Comparison of ENCODE assay signal across 16 cellular contexts in genomic region chr1:157597959-157598667, GRCh38. TPM values are rescaled to one million over a fixed set of nuclear protein-coding genes. Genes with fewer than 3 reads are reported as not detected.
DNase-seq lines count a peak whose midpoint lies in the region; ATAC-seq and TF ChIP-seq lines count a peak whose summit lies in the region.
"Had no signal": no experiment of that assay in that cellular context is flagged by ENCODE, and none has a peak within 500 bp of the region (broad histone marks: within the 10 kb centered on the region; RNA-seq: fewer than 3 reads in every experiment).

Gene FCRL4, minus strand, starts transcription at chr1:157598085. Its CDS starts 141 bp downstream, at chr1:157597944.

- no peaks in the 10 kb centered on the region for H3K27me3 ChIP-seq in adrenal gland
- H3K27me3 ChIP-seq: colonic mucosa had no signal

- DNase-seq in GM10248 (ENCODE audit: extremely low spot score) (peak; percentile 23), NOMO-1 treated with dmso at 0.1 percent for 144 hours (lab: John Stamatoyannopoulos, UW; ENCODE audit: unreplicated experiment) (peak; percentile 45), adrenal gland (no peak), COLO829 (ENCODE audit: low spot score) (no peak), sciatic nerve (ENCODE audit: low spot score) (no peak)
- DNase-seq in naive thymus-derived CD8-positive, alpha-beta T cell: no peak
- DNase-seq: C1 segment of cervical spinal cord, colonic mucosa, head of caudate nucleus, NCI-H510A treated with DMSO at 0.1 percent for 48 hours, T-helper 2 cell had no signal

- H3K9me3 ChIP-seq in adrenal gland (replicated peaks in 1 of 3): no peaks in the 10 kb centered on the region
- H3K9me3 ChIP-seq: colonic mucosa had no signal

- H3K4me3 ChIP-seq in adrenal gland: no peak within 1 kb of the TSS
- H3K4me3 ChIP-seq: colonic mucosa, skin epidermis had no signal

- 53 to 86% (median 59%) methylated on average over 2 of the region's 2 CpGs for WGBS in adrenal gland, 4 donors

- TF ChIP-seq CTCF in GM10248 (IDR thresholded peaks at IDR 0.05; ENCODE audit: control extremely low read depth, extremely low read depth, low read depth, missing control alignments): no peak
- no peak for TF ChIP-seq CTCF in adrenal gland (IDR thresholded peaks at IDR 0.05)

- TF ChIP-seq POLR2A in adrenal gland (IDR thresholded peaks at IDR 0.05): no peak

- no peaks in the 10 kb centered on the region for H3K9me3 Mint-ChIP-seq in naive thymus-derived CD8-positive, alpha-beta T cell
- H3K9me3 Mint-ChIP-seq: activated T-helper 1 cell treated with anti-CD3 and anti-CD28 coated beads, Interleukin-12 subunit alpha, Interleukin-12 subunit beta, Interleukin-2, Interleukin-4 antibody, amounts not matched to agents 30 ng/mL and 10 ng/mL and 1 ng/mL, durations not matched to agents 14 hours and 24 hours and 36 hours had no signal

- no peaks in the 10 kb centered on the region for H3K36me3 ChIP-seq in adrenal gland (replicated peaks in 1 of 2)
- H3K36me3 ChIP-seq: colonic mucosa had no signal

- no peak within 1 kb of the TSS for H3K27ac Mint-ChIP-seq in naive thymus-derived CD8-positive, alpha-beta T cell
- H3K27ac Mint-ChIP-seq: activated T-helper 1 cell treated with anti-CD3 and anti-CD28 coated beads, Interleukin-12 subunit alpha, Interleukin-12 subunit beta, Interleukin-2, Interleukin-4 antibody, amounts not matched to agents 30 ng/mL and 10 ng/mL and 1 ng/mL, durations not matched to agents 14 hours and 24 hours and 36 hours had no signal

- H3K4me1 Mint-ChIP-seq in naive thymus-derived CD8-positive, alpha-beta T cell: peaks cover 0 to 12% (median 0%) of the 10 kb centered on the region in 4 donors

- intact Hi-C loops in adrenal gland (cut with DNase I) (no loop called here), sciatic nerve (cut with DNase I) (no loop called here)

- POLR2A ChIA-PET in GM10248 (lab: Yijun Ruan, JAX): interaction anchor here (1.0 kb wide), 1 partner anchor 10 kb away, joined by 3 read pairs; no protein-coding TSS in a partner anchor
- POLR2A ChIA-PET in naive thymus-derived CD8-positive, alpha-beta T cell (lab: Charles Lee): no interaction called here

- H3K27ac ChIP-seq in adrenal gland: no peak within 1 kb of the TSS
- H3K27ac ChIP-seq: colonic mucosa, skin epidermis had no signal

- CTCF ChIA-PET in GM10248 (lab: Yijun Ruan, JAX): interaction anchor here (1.0 to 2.1 kb wide), 3 partner anchors 16 to 22 kb away, joined by 3 to 14 read pairs (median 4); no protein-coding TSS in a partner anchor

- H3K4me1 ChIP-seq in adrenal gland (replicated peaks in 1 of 2): no peaks in the 10 kb centered on the region
- H3K4me1 ChIP-seq: colonic mucosa had no signal

- ATAC-seq in GM19351 (IDR thresholded peaks at IDR 0.05; ENCODE audit: unreplicated experiment) (peak; percentile 47), HG02943 (IDR thresholded peaks at IDR 0.05; ENCODE audit: low read depth, unreplicated experiment) (peak; percentile 61), sciatic nerve (no peak)
- ATAC-seq in naive thymus-derived CD8-positive, alpha-beta T cell: no peak

- peaks cover 3 to 26% (median 10%) of the 10 kb centered on the region in 5 donors for H3K27me3 Mint-ChIP-seq in naive thymus-derived CD8-positive, alpha-beta T cell

- no peak within 1 kb of the TSS for H3K4me3 Mint-ChIP-seq in naive thymus-derived CD8-positive, alpha-beta T cell
- H3K4me3 Mint-ChIP-seq: activated T-helper 1 cell treated with anti-CD3 and anti-CD28 coated beads, Interleukin-12 subunit alpha, Interleukin-12 subunit beta, Interleukin-2, Interleukin-4 antibody, amounts not matched to agents 30 ng/mL and 10 ng/mL and 1 ng/mL, durations not matched to agents 14 hours and 24 hours and 36 hours had no signal

- no peaks in the 10 kb centered on the region for H3K36me3 Mint-ChIP-seq in naive thymus-derived CD8-positive, alpha-beta T cell

RNA-seq across cellular contexts. Expression of gene FCRL4, which starts in this region (rescaled TPM):
- not detected for total RNA-seq in adrenal gland
- polyA plus RNA-seq in adrenal gland: not detected
- total RNA-seq in naive thymus-derived CD8-positive, alpha-beta T cell: not detected
- polyA plus RNA-seq in naive thymus-derived CD8-positive, alpha-beta T cell: not detected
- total RNA-seq in sciatic nerve: not detected
- total RNA-seq: activated T-helper 1 cell treated with anti-CD3 and anti-CD28 coated beads, Interleukin-12 subunit alpha, Interleukin-12 subunit beta, Interleukin-2, Interleukin-4 antibody, amounts not matched to agents 30 ng/mL and 10 ng/mL and 1 ng/mL, durations not matched to agents 14 hours and 24 hours and 36 hours; colonic mucosa; mononuclear cell had no signal

Comparison
In these comparisons a context has a peak if more than half of its experiments do, and no peak if none do; other contexts are left out.
1. DNase-seq: peak in GM10248 (single experiment) and NOMO-1 treated with dmso at 0.1 percent for 144 hours (single experiment); none in adrenal gland (0 of 7), naive thymus-derived CD8-positive, alpha-beta T cell (0 of 10), COLO829 (single experiment) and sciatic nerve (single experiment).
2. ATAC-seq: peak in GM19351 (single experiment) and HG02943 (single experiment); none in naive thymus-derived CD8-positive, alpha-beta T cell (0 of 2) and sciatic nerve (single experiment).